15 cellular contexts compared by ENCODE assay signal in the genomic region with DNA sequence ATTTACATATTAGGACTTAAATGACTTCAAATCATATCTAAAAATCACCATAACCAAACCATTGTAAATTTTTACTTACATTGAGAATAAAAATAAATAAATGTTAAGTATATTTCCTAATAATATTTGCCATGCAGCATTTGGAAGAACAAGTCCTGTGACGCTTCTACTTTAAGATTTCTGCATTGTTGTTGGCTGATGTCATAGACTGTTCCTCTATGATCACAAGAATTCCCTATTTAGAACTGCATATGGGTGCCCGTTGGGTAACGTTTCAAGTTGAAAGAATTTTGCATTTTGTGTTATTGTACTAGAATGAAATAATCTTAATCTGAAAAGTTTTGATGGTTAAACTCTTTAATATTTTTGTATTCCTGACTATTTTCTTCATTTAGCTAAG. TPM values are rescaled to one million over a fixed set of nuclear protein-coding genes. Genes with fewer than 3 reads are reported as not detected.
DNase-seq lines count a peak whose midpoint lies in the region; ATAC-seq, FAIRE-seq and TF ChIP-seq lines count a peak whose summit lies in the region.
"Had no signal": no experiment of that assay in that cellular context is flagged by ENCODE, and none has a peak within 500 bp of the region (broad histone marks: within the 10 kb centered on the region; RNA-seq: fewer than 3 reads in every experiment).

No MANE protein-coding gene starts in this region.

- H3K79me2 ChIP-seq in H9 (ENCODE audit: insufficient read depth, low read length) (no peaks in the 10 kb centered on the region; the same call in 1 of the 2 replicates), K562 (ENCODE audit: control insufficient read depth, insufficient read depth, low read length) (peaks cover 25% of the 10 kb centered on the region)

- H4K91ac ChIP-seq in H9 (ENCODE audit: insufficient read length, low read depth, low read length) = no peak overlapping the region

- H3K56ac ChIP-seq in H9 (ENCODE audit: insufficient read length, low read depth, low read length) = no peak overlapping the region

- H3K9me3 Mint-ChIP-seq in H9 = no peaks in the 10 kb centered on the region
- H3K9me3 Mint-ChIP-seq in memory B cell = peaks cover 3% of the 10 kb centered on the region
- H3K9me3 Mint-ChIP-seq in activated CD4-positive, alpha-beta memory T cell treated with anti-CD3 and anti-CD28 coated beads, Interleukin-2, amount 10 ng/mL, durations not matched to agents 7 days and 5 days = no peaks in the 10 kb centered on the region

- H2BK12ac ChIP-seq in H9 (ENCODE audit: insufficient read length, low read depth, low read length) = no peak overlapping the region

- WGBS in A549 (ENCODE audit: missing lambda C conversion rate) = under 1% methylated on average over 3 of the region's 3 CpGs
- no CpG with 5 or more reads among the region's 3 CpGs for WGBS in H9 (ENCODE audit: extremely low coverage, insufficient read length, low lambda C conversion rate)
- WGBS in K562 (ENCODE audit: insufficient coverage, low coverage, missing lambda C conversion rate) = 21% methylated on average over 3 of the region's 3 CpGs

- H3K27me3 Mint-ChIP-seq in H9 (ENCODE audit: low read depth) = no peaks in the 10 kb centered on the region
- H3K27me3 Mint-ChIP-seq in memory B cell = no peaks in the 10 kb centered on the region
- no peaks in the 10 kb centered on the region for H3K27me3 Mint-ChIP-seq in activated CD4-positive, alpha-beta memory T cell treated with anti-CD3 and anti-CD28 coated beads, Interleukin-2, amount 10 ng/mL, durations not matched to agents 7 days and 5 days
- H3K27me3 Mint-ChIP-seq: CD4-positive, alpha-beta memory T cell had no signal

- no peak overlapping the region for H2BK15ac ChIP-seq in H9 (ENCODE audit: low read depth, low read length)

- peak in 1 of 2 experiments; percentile 80 for DNase-seq in A549 (ENCODE audit: low read depth in 1 of 2, low spot score in 1 of 2)
- DNase-seq in H9 = no peak
- no peak for DNase-seq in K562 (ENCODE audit: extremely low read depth in 1 of 4, low spot score in 3 of 4)
- no peak for DNase-seq in memory B cell (ENCODE audit: low spot score in 2 of 2)
- no peak for DNase-seq in HUDEP-2 (lab: John Stamatoyannopoulos, UW; ENCODE audit: unreplicated experiment in 76 of 76)
- no peak for DNase-seq in activated CD4-positive, alpha-beta memory T cell treated with anti-CD3 and anti-CD28 coated beads, Interleukin-2, amount 10 ng/mL, durations not matched to agents 7 days and 5 days
- no peak for DNase-seq in stimulated activated CD4-positive, alpha-beta T cell treated with anti-CD3 and anti-CD28 coated beads, Interleukin-4, amount 100 ng/mL, for 24 hours
- DNase-seq: activated CD4-positive, alpha-beta T cell treated with anti-CD3 and anti-CD28 coated beads for 48 hours; activated gamma-delta T cell treated with Interleukin-2 at 50 U/mL for 16 hours; CD4-positive, alpha-beta memory T cell; dorsolateral prefrontal cortex; NCI-H345 had no signal

- H4K20me1 ChIP-seq in H9 (ENCODE audit: control insufficient read depth, insufficient read depth, insufficient read length) (no peaks in the 10 kb centered on the region), K562 (replicated peaks; ENCODE audit: control insufficient read depth, insufficient read depth, low read length) (no peaks in the 10 kb centered on the region)

- peak overlapping the region; percentile 11; the same call in 2 of the 3 replicates for H3K4me3 ChIP-seq in A549
- H3K4me3 ChIP-seq in K562 = no peak overlapping the region

- no peaks in the 10 kb centered on the region; a peak in 2 of 7 replicates for H3K36me3 Mint-ChIP-seq in H9 (ENCODE audit: insufficient read depth in 1 of 3, low read depth in 3 of 3)
- no peaks in the 10 kb centered on the region for H3K36me3 Mint-ChIP-seq in memory B cell
- no peaks in the 10 kb centered on the region for H3K36me3 Mint-ChIP-seq in activated CD4-positive, alpha-beta memory T cell treated with anti-CD3 and anti-CD28 coated beads, Interleukin-2, amount 10 ng/mL, durations not matched to agents 7 days and 5 days (ENCODE audit: low read depth)

- H3K9me3 ChIP-seq in A549 = peaks cover 12% of the 10 kb centered on the region; the same call in 2 of the 3 replicates
- no peaks in the 10 kb centered on the region for H3K9me3 ChIP-seq in H9 (ENCODE audit: control insufficient read depth, low read depth, low read length)
- H3K9me3 ChIP-seq in K562 (replicated peaks; ENCODE audit: control insufficient read depth, insufficient read depth, low read depth, low read length) = no peaks in the 10 kb centered on the region
- H3K9me3 ChIP-seq: neutrophil had no signal

- no peak overlapping the region for H4K5ac ChIP-seq in H9 (ENCODE audit: insufficient read length, low read depth, low read length)

- no peaks in the 10 kb centered on the region for H3K27me3 ChIP-seq in H9 (ENCODE audit: insufficient read depth, low read length)
- no peaks in the 10 kb centered on the region for H3K27me3 ChIP-seq in K562 (ENCODE audit: control insufficient read depth in 2 of 2, insufficient read depth in 2 of 2, low read length in 2 of 2)
- H3K27me3 ChIP-seq: dorsolateral prefrontal cortex had no signal

- TF ChIP-seq CTCF in A549 (IDR thresholded peaks at IDR 0.05) = no peak
- no peak for TF ChIP-seq CTCF in H9 (conservative IDR thresholded peaks at IDR 0.05)
- no peak for TF ChIP-seq CTCF in K562 (IDR thresholded peaks at IDR 0.05 in 2 of 3, conservative IDR thresholded peaks at IDR 0.05 in 1 of 3; ENCODE audit: insufficient read depth in 2 of 3, low read depth in 1 of 3, low read length in 3 of 3)

- ATAC-seq in A549 (no peak), K562 (no peak), memory B cell (ENCODE audit: low read depth) (no peak), HG02623 (IDR thresholded peaks at IDR 0.05; ENCODE audit: unreplicated experiment) (no peak)

- no peak overlapping the region for H3K14ac ChIP-seq in H9 (ENCODE audit: insufficient read depth, low read length)

- peaks cover 41 to 45% of the 10 kb centered on the region in 2 experiments for H3K4me1 Mint-ChIP-seq in H9
- H3K4me1 Mint-ChIP-seq in memory B cell = peaks cover 24% of the 10 kb centered on the region
- H3K4me1 Mint-ChIP-seq in activated CD4-positive, alpha-beta memory T cell treated with anti-CD3 and anti-CD28 coated beads, Interleukin-2, amount 10 ng/mL, durations not matched to agents 7 days and 5 days = peaks cover 21% of the 10 kb centered on the region

- H3K23ac ChIP-seq in H9 (ENCODE audit: insufficient read length, low read depth, low read length) = no peak overlapping the region

- no peak overlapping the region for H3K18ac ChIP-seq in H9 (ENCODE audit: insufficient read length, low read depth, low read length)

- H3K27ac ChIP-seq in A549 (peak overlapping the region; percentile 99 to 100), H9 (ENCODE audit: insufficient read length, low read depth, low read length) (peak overlapping the region; percentile 89), K562 (ENCODE audit: extremely low read depth, low read depth, low read length) (peak overlapping the region; percentile 81; the same call in 1 of the 3 replicates)
- H3K27ac ChIP-seq: neutrophil had no signal

- H3K4me3 Mint-ChIP-seq in H9 (no peak overlapping the region), memory B cell (no peak overlapping the region)
- no peak overlapping the region for H3K4me3 Mint-ChIP-seq in activated CD4-positive, alpha-beta memory T cell treated with anti-CD3 and anti-CD28 coated beads, Interleukin-2, amount 10 ng/mL, durations not matched to agents 7 days and 5 days
- H3K4me3 Mint-ChIP-seq: CD4-positive, alpha-beta memory T cell had no signal

- H3K9ac ChIP-seq in H9 (ENCODE audit: extremely low read depth, insufficient read length, low read length) = no peak overlapping the region
- peak overlapping the region in 1 of 2 experiments; percentile 30; a peak in 1 of 4 replicates for H3K9ac ChIP-seq in K562 (ENCODE audit: insufficient read depth in 1 of 2, low read depth in 2 of 2, low read length in 2 of 2)

- H3K36me3 ChIP-seq in K562 (ENCODE audit: control insufficient read depth, insufficient read depth, low read length) = no peaks in the 10 kb centered on the region
- H3K36me3 ChIP-seq: neutrophil had no signal

- H4K8ac ChIP-seq in H9 (replicated peaks; ENCODE audit: insufficient read length, low read depth, low read length) = no peak overlapping the region

- BruUV-seq in K562 (replicated peaks; lab: Mats Ljungman, UMichigan) = no TSS peak

- H3K4me1 ChIP-seq in A549 (peaks cover 43% of the 10 kb centered on the region), H9 (ENCODE audit: insufficient read depth, low read length) (no peaks in the 10 kb centered on the region; the same call in 1 of the 2 replicates), K562 (replicated peaks in 1 of 2; ENCODE audit: control insufficient read depth in 2 of 2, insufficient read depth in 2 of 2, low read length in 2 of 2) (peaks cover 4 to 33% of the 10 kb centered on the region in 2 experiments)

- POLR2A ChIA-PET in A549 (lab: Yijun Ruan, JAX) (interaction anchor here (2.5 kb wide), 1 partner anchor 17 kb away, joined by 16 read pairs; no protein-coding TSS in a partner anchor), K562 (lab: Yijun Ruan, JAX) (interaction anchor here (0.9 kb wide), 1 partner anchor 56 kb away, joined by 3 read pairs; no protein-coding TSS in a partner anchor)
- POLR2A ChIA-PET in activated CD4-positive, alpha-beta memory T cell treated with anti-CD3 and anti-CD28 coated beads, Interleukin-2, amount 10 ng/mL, durations not matched to agents 7 days and 5 days (lab: Charles Lee) = no interaction called here

- H2AFZ ChIP-seq in H9 (ENCODE audit: low read length) (no peak overlapping the region), K562 (ENCODE audit: low read depth, low read length) (peak overlapping the region; percentile 82)

- H3K4ac ChIP-seq in H9 (ENCODE audit: low read depth, low read length) = no peak overlapping the region

- no peaks in the 10 kb centered on the region for H3K79me1 ChIP-seq in H9 (ENCODE audit: insufficient read depth, low read depth, low read length, poor library complexity, severe bottlenecking)

- no peak overlapping the region for H3T11ph ChIP-seq in H9 (ENCODE audit: low read length)

- H3K9me1 ChIP-seq in K562 (ENCODE audit: control insufficient read depth, insufficient read depth, low read length) = no peaks in the 10 kb centered on the region

- H2BK120ac ChIP-seq in H9 (ENCODE audit: low read depth, low read length, poor library complexity, severe bottlenecking) = no peak overlapping the region

- TF ChIP-seq POLR2A in A549 (IDR thresholded peaks at IDR 0.05; ENCODE audit: low read length) = no peak
- no peak for TF ChIP-seq POLR2A in K562 (conservative IDR thresholded peaks at IDR 0.05)

- H3K4me2 ChIP-seq in A549 (peak overlapping the region; percentile 92), H9 (ENCODE audit: insufficient read depth, insufficient read length, low read length) (no peak overlapping the region), K562 (ENCODE audit: insufficient read depth, low read length) (0 out of 2 replicates have a peak overlapping the region, but pooled peaks have one; percentile 62)

- no peak for TF ChIP-seq RAD21 in A549 (conservative IDR thresholded peaks at IDR 0.05 in 1 of 2, IDR thresholded peaks at IDR 0.05 in 1 of 2)
- TF ChIP-seq RAD21 in K562 (CRISPR knock-in tag; conservative IDR thresholded peaks at IDR 0.05 in 1 of 2, IDR thresholded peaks at IDR 0.05 in 1 of 2) = no peak

- TF ChIP-seq EP300 in A549 (IDR thresholded peaks at IDR 0.05) (no peak), K562 (IDR thresholded peaks at IDR 0.05; ENCODE audit: low read length) (no peak)

- intact Hi-C loops in K562 (cut with micrococcal nuclease) = no loop called here

- H2BK20ac ChIP-seq in H9 (ENCODE audit: low read depth, low read length, poor library complexity, severe bottlenecking) = no peak overlapping the region

- H2BK5ac ChIP-seq in H9 (ENCODE audit: insufficient read length, low read length) = no peak overlapping the region

- no peak overlapping the region for H2AK5ac ChIP-seq in H9 (ENCODE audit: insufficient read length, low read length)

- H3K23me2 ChIP-seq in H9 (ENCODE audit: insufficient read length, low read depth, low read length, poor library complexity, severe bottlenecking) = peaks cover 11% of the 10 kb centered on the region

- CTCF ChIA-PET in A549 (lab: Yijun Ruan, JAX) (interaction anchor here (1.1 to 1.9 kb wide), 3 partner anchors 18 to 45 kb away, joined by 4 to 7 read pairs (median 6); no protein-coding TSS in a partner anchor), K562 (lab: Yijun Ruan, JAX; ENCODE audit: low intra/inter-chr PET ratio) (no interaction called here)
- CTCF ChIA-PET in activated CD4-positive, alpha-beta memory T cell treated with anti-CD3 and anti-CD28 coated beads, Interleukin-2, amount 10 ng/mL, durations not matched to agents 7 days and 5 days (lab: Charles Lee) = no interaction called here

- peak overlapping the region in 1 of 3 experiments; percentile 47; a peak in 1 of 7 replicates for H3K27ac Mint-ChIP-seq in H9
- peak overlapping the region; percentile 88 for H3K27ac Mint-ChIP-seq in memory B cell
- H3K27ac Mint-ChIP-seq in activated CD4-positive, alpha-beta memory T cell treated with anti-CD3 and anti-CD28 coated beads, Interleukin-2, amount 10 ng/mL, durations not matched to agents 7 days and 5 days = no peak overlapping the region
- H3K27ac Mint-ChIP-seq: CD4-positive, alpha-beta memory T cell had no signal

- in situ Hi-C loops in K562 (cut with MboI) = no loop called here

- FAIRE-seq in A549 (lab: Jason Lieb, UNC) = no peak
- FAIRE-seq in K562 (lab: Jason Lieb, UNC) = no peak
- FAIRE-seq: GM12891 had no signal

RNA-seq across cellular contexts. Expression of a gene that starts 5.1 kb away (rescaled TPM):
- polyA plus RNA-seq in A549 (2011; rRNA removed) (1,667 and 2,408 TPM in 2 replicates), A549 (2017; fragmentation: RNase III; extraction: RNeasy Plus Mini Kit Qiagen cat#74134 plus additional on column Dnase treatment) (1,270 to 1,281 TPM (median 1,270 TPM) in 3 replicates), K562 (2011; rRNA removed) (135 and 194 TPM in 2 replicates), K562 (2014; fragmentation: Illumina TruSeq; extraction: Trizol) (144 and 149 TPM in 2 replicates), K562 (2014; fragmentation: Nextera tagmentation; extraction: Ambion mirVana) (10 to 100 TPM; 40.2 to 61.9 TPM), K562 (2014; rRNA removed) (133 and 150 TPM in 2 replicates)
- 320 and 370 TPM in 2 replicates for polyA plus RNA-seq in A549 (2012; cell fraction: cytosol; rRNA removed)
- 214 and 381 TPM in 2 replicates for polyA plus RNA-seq in A549 (2012; cell fraction: nucleus; rRNA removed)
- 799 and 821 TPM in 2 replicates for polyA minus RNA-seq in A549 (2011; rRNA and poly(A)+ RNA removed)
- total RNA-seq in H9 (2021) (223 and 253 TPM in 2 replicates), K562 (2014; rRNA removed) (173 and 176 TPM in 2 replicates), K562 (2014; rRNA removed; fragmentation: Illumina TruSeq; extraction: Trizol) (172 and 199 TPM in 2 replicates), K562 (2015; rRNA removed; fragmentation: Illumina TruSeq; extraction: Trizol) (175 and 190 TPM in 2 replicates), K562 (2021) (155 and 160 TPM in 2 replicates)
- 67.4 and 220 TPM in 2 replicates for total RNA-seq in K562 (2011; cell fraction: chromatin; rRNA removed; ENCODE audit: low replicate concordance)
- 103 and 140 TPM in 2 replicates for total RNA-seq in K562 (2011; cell fraction: nucleolus; rRNA removed)
- total RNA-seq in K562 (2011; cell fraction: nucleoplasm; rRNA removed) = 195 and 215 TPM in 2 replicates
- polyA plus RNA-seq in K562 (2011; cell fraction: cytosol; rRNA removed) = 28.8 and 90.8 TPM in 2 replicates
- 26.1 and 44.3 TPM in 2 replicates for polyA plus RNA-seq in K562 (2011; cell fraction: nucleus; rRNA removed)
- polyA plus RNA-seq in K562 (2012) = 135 and 173 TPM in 2 replicates
- polyA minus RNA-seq in K562 (2011; rRNA and poly(A)+ RNA removed) = 277 and 287 TPM in 2 replicates
- polyA minus RNA-seq in K562 (2011; cell fraction: cytosol; rRNA and poly(A)+ RNA removed) = 83.6 and 105 TPM in 2 replicates
- polyA minus RNA-seq in K562 (2011; cell fraction: nucleus; rRNA and poly(A)+ RNA removed) = 35.9 and 78.5 TPM in 2 replicates
- total RNA-seq in activated CD4-positive, alpha-beta memory T cell treated with anti-CD3 and anti-CD28 coated beads, Interleukin-2, amount 10 ng/mL, durations not matched to agents 7 days and 5 days = 100 to 1,000 TPM; 233 to 242 TPM
